In the genomic region with DNA sequence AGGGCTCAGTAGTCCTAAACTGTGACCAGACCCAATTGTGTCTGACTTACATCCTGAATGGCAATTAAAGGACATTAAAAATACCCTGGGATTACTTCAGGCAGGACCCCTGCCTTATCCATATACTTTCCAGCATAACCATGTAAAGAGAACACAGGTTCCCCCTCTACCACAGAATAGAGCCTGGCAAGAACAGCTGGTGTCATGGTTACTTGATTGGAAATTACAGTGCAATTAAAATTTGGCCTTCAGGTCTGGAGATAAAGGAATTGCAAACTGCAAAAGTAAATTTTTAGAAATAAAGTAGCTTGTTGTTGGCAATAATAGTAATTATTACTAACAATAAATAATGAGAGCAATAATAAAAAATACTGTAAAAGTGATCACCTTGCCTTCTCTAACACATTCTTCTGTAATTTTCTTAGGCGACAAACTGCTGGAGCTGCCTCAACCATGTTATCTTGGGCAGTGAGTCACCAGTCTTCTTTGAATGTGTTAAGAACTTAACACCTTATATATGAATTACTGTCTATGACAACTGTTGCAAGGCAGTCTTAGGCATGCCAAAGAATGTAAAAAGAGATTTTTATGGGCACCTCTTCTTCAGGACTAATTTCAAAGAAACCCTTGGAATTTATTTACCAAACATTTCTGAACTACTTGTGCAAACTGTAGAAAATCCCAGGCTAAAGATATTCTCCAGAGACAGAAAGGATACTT, we compare ENCODE assay signal across 1 cellular context.
TF ChIP-seq lines count a peak whose summit lies in the region.

No MANE protein-coding gene starts in this region.

TF ChIP-seq in HEK293, 187 proteins besides CTCF, POLR2A, EP300 and RAD21 (continued from another document):
- TF ChIP-seq, protein P1, sequence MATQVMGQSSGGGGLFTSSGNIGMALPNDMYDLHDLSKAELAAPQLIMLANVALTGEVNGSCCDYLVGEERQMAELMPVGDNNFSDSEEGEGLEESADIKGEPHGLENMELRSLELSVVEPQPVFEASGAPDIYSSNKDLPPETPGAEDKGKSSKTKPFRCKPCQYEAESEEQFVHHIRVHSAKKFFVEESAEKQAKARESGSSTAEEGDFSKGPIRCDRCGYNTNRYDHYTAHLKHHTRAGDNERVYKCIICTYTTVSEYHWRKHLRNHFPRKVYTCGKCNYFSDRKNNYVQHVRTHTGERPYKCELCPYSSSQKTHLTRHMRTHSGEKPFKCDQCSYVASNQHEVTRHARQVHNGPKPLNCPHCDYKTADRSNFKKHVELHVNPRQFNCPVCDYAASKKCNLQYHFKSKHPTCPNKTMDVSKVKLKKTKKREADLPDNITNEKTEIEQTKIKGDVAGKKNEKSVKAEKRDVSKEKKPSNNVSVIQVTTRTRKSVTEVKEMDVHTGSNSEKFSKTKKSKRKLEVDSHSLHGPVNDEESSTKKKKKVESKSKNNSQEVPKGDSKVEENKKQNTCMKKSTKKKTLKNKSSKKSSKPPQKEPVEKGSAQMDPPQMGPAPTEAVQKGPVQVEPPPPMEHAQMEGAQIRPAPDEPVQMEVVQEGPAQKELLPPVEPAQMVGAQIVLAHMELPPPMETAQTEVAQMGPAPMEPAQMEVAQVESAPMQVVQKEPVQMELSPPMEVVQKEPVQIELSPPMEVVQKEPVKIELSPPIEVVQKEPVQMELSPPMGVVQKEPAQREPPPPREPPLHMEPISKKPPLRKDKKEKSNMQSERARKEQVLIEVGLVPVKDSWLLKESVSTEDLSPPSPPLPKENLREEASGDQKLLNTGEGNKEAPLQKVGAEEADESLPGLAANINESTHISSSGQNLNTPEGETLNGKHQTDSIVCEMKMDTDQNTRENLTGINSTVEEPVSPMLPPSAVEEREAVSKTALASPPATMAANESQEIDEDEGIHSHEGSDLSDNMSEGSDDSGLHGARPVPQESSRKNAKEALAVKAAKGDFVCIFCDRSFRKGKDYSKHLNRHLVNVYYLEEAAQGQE (tag by site-specific recombination; IDR thresholded peaks at IDR 0.05), result no peak
